ENCODE assay signal across 8 cellular contexts in genomic region chr22:40345271-40345670, GRCh38. TPM values are rescaled to one million over a fixed set of nuclear protein-coding genes. Genes with fewer than 3 reads are reported as not detected.
A peak's percentile ranks its signal among the peaks of the same experiment; 100 is the strongest.
DNase-seq lines count a peak whose midpoint lies in the region; ATAC-seq, FAIRE-seq and TF ChIP-seq lines count a peak whose summit lies in the region.

No MANE protein-coding gene starts in this region.

- H3K27ac ChIP-seq in A549: peak overlapping the region; percentile 87 to 97
- peak overlapping the region; percentile 92 for H3K27ac ChIP-seq in HEK293 (ENCODE audit: extremely low read depth, low read depth, low read length)
- H3K27ac ChIP-seq in hepatocyte: peak overlapping the region; percentile 94
- H3K27ac ChIP-seq in subcutaneous abdominal adipose tissue (ENCODE audit: low read depth, low read length): no peak overlapping the region

- H4K20me1 ChIP-seq in hepatocyte (ENCODE audit: insufficient read depth, poor library complexity, severe bottlenecking): peaks cover 9% of the 10 kb centered on the region

- H3K36me3 ChIP-seq in HEK293 (ENCODE audit: control insufficient read depth in 2 of 2, insufficient read depth in 1 of 2, low read length in 2 of 2): peaks cover 13 to 22% of the 10 kb centered on the region in 2 experiments
- no peaks in the 10 kb centered on the region for H3K36me3 ChIP-seq in hepatocyte (replicated peaks; ENCODE audit: insufficient read depth, low read depth)
- peaks cover 3 to 10% (median 4%) of the 10 kb centered on the region in 5 donors for H3K36me3 ChIP-seq in subcutaneous abdominal adipose tissue (ENCODE audit: control insufficient read depth in 5 of 5, insufficient read depth in 5 of 5, low read length in 5 of 5)

- DNase-seq in A549 (ENCODE audit: low read depth in 1 of 2, low spot score in 1 of 2) (no peak), hepatocyte (ENCODE audit: low spot score) (peak; percentile 34), NCI-H446 (lab: John Stamatoyannopoulos, UW) (no peak)
- DNase-seq in activated CD4-positive, alpha-beta memory T cell treated with anti-CD3 and anti-CD28 coated beads for 36 hours: peak; percentile 70

- H3K27ac Mint-ChIP-seq in activated CD4-positive, alpha-beta memory T cell treated with anti-CD3 and anti-CD28 coated beads for 36 hours: peak overlapping the region; percentile 100

- CTCF ChIA-PET in A549 (lab: Yijun Ruan, JAX) (interaction anchor here (0.6 kb wide), 1 partner anchor 219 kb away, joined by 3 read pairs; no protein-coding TSS in a partner anchor), HEK293 (lab: Yijun Ruan, JAX) (interaction anchor here (0.6 to 1.1 kb wide), 3 partner anchors 22 to 302 kb away, joined by 3 to 4 read pairs (median 3); no protein-coding TSS in a partner anchor)
- CTCF ChIA-PET in activated CD4-positive, alpha-beta memory T cell treated with anti-CD3 and anti-CD28 coated beads for 36 hours (lab: Charles Lee): interaction anchor here (1.3 to 5.2 kb wide), 6 partner anchors 11 to 300 kb away, joined by 4 to 61 read pairs (median 20); no protein-coding TSS in a partner anchor

- no peaks in the 10 kb centered on the region for H3K9me3 Mint-ChIP-seq in activated CD4-positive, alpha-beta memory T cell treated with anti-CD3 and anti-CD28 coated beads for 36 hours

- H3K9me2 ChIP-seq in hepatocyte (replicated peaks; ENCODE audit: insufficient read depth): no peaks in the 10 kb centered on the region

- TF ChIP-seq CTCF in A549 (IDR thresholded peaks at IDR 0.05): no peak
- no peak for TF ChIP-seq CTCF in HEK293 (tag by site-specific recombination; IDR thresholded peaks at IDR 0.05)
- TF ChIP-seq CTCF in hepatocyte (IDR thresholded peaks at IDR 0.05; ENCODE audit: poor library complexity): no peak

- ATAC-seq in A549: no peak
- no peak for ATAC-seq in HG02642 (IDR thresholded peaks at IDR 0.05; ENCODE audit: poor library complexity, unreplicated experiment)
- no peak for ATAC-seq in GM19452 (IDR thresholded peaks at IDR 0.05; ENCODE audit: unreplicated experiment)

- FAIRE-seq in A549 (lab: Jason Lieb, UNC): no peak

- H3K36me3 Mint-ChIP-seq in activated CD4-positive, alpha-beta memory T cell treated with anti-CD3 and anti-CD28 coated beads for 36 hours: peaks cover 26% of the 10 kb centered on the region

- H3K4me1 Mint-ChIP-seq in activated CD4-positive, alpha-beta memory T cell treated with anti-CD3 and anti-CD28 coated beads for 36 hours (ENCODE audit: low read depth): peaks cover 50% of the 10 kb centered on the region

- no peaks in the 10 kb centered on the region for H3K9me3 ChIP-seq in A549
- H3K9me3 ChIP-seq in HEK293 (ENCODE audit: control insufficient read depth, insufficient read depth, low read depth, low read length): no peaks in the 10 kb centered on the region
- H3K9me3 ChIP-seq in hepatocyte (ENCODE audit: low read depth): no peaks in the 10 kb centered on the region
- H3K9me3 ChIP-seq in subcutaneous abdominal adipose tissue (ENCODE audit: control insufficient read depth in 5 of 5, low read length in 5 of 5): no peaks in the 10 kb centered on the region

- POLR2A ChIA-PET in A549 (lab: Yijun Ruan, JAX): interaction anchor here (0.7 to 5.0 kb wide), 3 partner anchors 167 to 301 kb away, joined by 5 to 31 read pairs (median 8); no protein-coding TSS in a partner anchor
- POLR2A ChIA-PET in HEK293 (lab: Yijun Ruan, JAX): interaction anchor here (0.6 to 2.7 kb wide), 14 partner anchors 18 to 309 kb away, joined by 3 to 31 read pairs (median 6); partner anchors contain the start of genes SGSM3 and TNRC6B
- POLR2A ChIA-PET in activated CD4-positive, alpha-beta memory T cell treated with anti-CD3 and anti-CD28 coated beads for 36 hours (lab: Charles Lee): interaction anchor here (1.0 to 3.1 kb wide), 7 partner anchors 9 to 301 kb away, joined by 4 to 32 read pairs (median 5); partner anchors contain the start of gene TNRC6B

- peak overlapping the region; percentile 99 for H3K4me3 Mint-ChIP-seq in activated CD4-positive, alpha-beta memory T cell treated with anti-CD3 and anti-CD28 coated beads for 36 hours

- H3K4me1 ChIP-seq in A549 (peaks cover 20% of the 10 kb centered on the region), HEK293 (ENCODE audit: control insufficient read depth, insufficient read depth, low read length) (peaks cover 5% of the 10 kb centered on the region; the same call in 1 of the 2 replicates), hepatocyte (ENCODE audit: insufficient read depth) (peaks cover 13% of the 10 kb centered on the region), subcutaneous abdominal adipose tissue (ENCODE audit: control insufficient read depth in 5 of 5, insufficient read depth in 5 of 5, low read length in 5 of 5) (peaks cover 2 to 26% (median 23%) of the 10 kb centered on the region in 5 donors)

- H3K27me3 Mint-ChIP-seq in activated CD4-positive, alpha-beta memory T cell treated with anti-CD3 and anti-CD28 coated beads for 36 hours: no peaks in the 10 kb centered on the region

- peaks cover 38% of the 10 kb centered on the region for H3K79me2 ChIP-seq in hepatocyte

- WGBS in A549 (ENCODE audit: missing lambda C conversion rate): 92% methylated on average over 6 of the region's 6 CpGs
- WGBS in hepatocyte (ENCODE audit: low lambda C conversion rate, missing lambda C conversion rate): 84% methylated on average over 5 of the region's 6 CpGs

- H3K27me3 ChIP-seq in hepatocyte (no peaks in the 10 kb centered on the region), subcutaneous abdominal adipose tissue (ENCODE audit: control insufficient read depth in 5 of 5, insufficient read depth in 4 of 5, low read length in 5 of 5) (no peaks in the 10 kb centered on the region)

- intact Hi-C loops in activated CD4-positive, alpha-beta memory T cell treated with anti-CD3 and anti-CD28 coated beads for 36 hours (cut with micrococcal nuclease): loop anchor here (5.0 to 10.0 kb wide), 3 partner anchors 148 to 410 kb away; no protein-coding TSS in a partner anchor

- no peak overlapping the region for H3K9ac ChIP-seq in subcutaneous abdominal adipose tissue (ENCODE audit: low read length in 5 of 5)

- H3K4me3 ChIP-seq in A549: peak overlapping the region; percentile 72
- H3K4me3 ChIP-seq in HEK293 (ENCODE audit: low read depth, low read length): peak overlapping the region; percentile 92
- peak overlapping the region; percentile 92 for H3K4me3 ChIP-seq in hepatocyte
- peak overlapping the region in 3 of 5 donors; percentile 93 to 97 (median 96) for H3K4me3 ChIP-seq in subcutaneous abdominal adipose tissue (ENCODE audit: low read depth in 1 of 5, low read length in 5 of 5)

- TF ChIP-seq RAD21 in A549 (conservative IDR thresholded peaks at IDR 0.05 in 1 of 2, IDR thresholded peaks at IDR 0.05 in 1 of 2): no peak

- TF ChIP-seq EP300 in A549 (IDR thresholded peaks at IDR 0.05): no peak

- H3K4me2 ChIP-seq in A549 (peak overlapping the region; percentile 82), hepatocyte (peak overlapping the region; percentile 91)

- no peak for TF ChIP-seq POLR2A in A549 (IDR thresholded peaks at IDR 0.05; ENCODE audit: low read length)

- peak overlapping the region; percentile 83 for H2AFZ ChIP-seq in hepatocyte

TF ChIP-seq in A549, 52 proteins besides CTCF, POLR2A, EP300 and RAD21 (continues in another document):
- no peak for TF ChIP-seq ATOH8 (CRISPR knock-in tag; IDR thresholded peaks at IDR 0.05; ENCODE audit: low read depth)
- TF ChIP-seq RNF2 (IDR thresholded peaks at IDR 0.05; ENCODE audit: borderline replicate concordance, low read depth): no peak
- no peak for TF ChIP-seq ZSCAN20 (CRISPR knock-in tag; IDR thresholded peaks at IDR 0.05)
- no peak for TF ChIP-seq EHF (CRISPR knock-in tag; IDR thresholded peaks at IDR 0.05)
- no peak for TF ChIP-seq CEBPB (IDR thresholded peaks at IDR 0.05)
- no peak for TF ChIP-seq TFCP2L1 (CRISPR knock-in tag; IDR thresholded peaks at IDR 0.05)

TF ChIP-seq in HEK293, 187 proteins besides CTCF, POLR2A, EP300 and RAD21:
- TF ChIP-seq ZNF121 (tag by site-specific recombination; IDR thresholded peaks at IDR 0.05) (0 out of 2 replicates have a peak, but pooled peaks have one; percentile 15), ZNF140 (tag by site-specific recombination; IDR thresholded peaks at IDR 0.05) (no peak)

RNA-seq across cellular contexts. Expression of gene ADSL, which starts 1.0 kb away (rescaled TPM):
- polyA plus RNA-seq in A549 (2011; rRNA removed) (126 TPM in 2 replicates), A549 (2017; fragmentation: RNase III; extraction: RNeasy Plus Mini Kit Qiagen cat#74134 plus additional on column Dnase treatment) (85.6 to 105 TPM (median 87.6 TPM) in 3 replicates), hepatocyte (54.8 and 66.1 TPM in 2 replicates)
- polyA plus RNA-seq in A549 (2012; cell fraction: cytosol; rRNA removed): 117 and 119 TPM in 2 replicates
- 113 and 136 TPM in 2 replicates for polyA plus RNA-seq in A549 (2012; cell fraction: nucleus; rRNA removed)
- 113 and 114 TPM in 2 replicates for polyA minus RNA-seq in A549 (2011; rRNA and poly(A)+ RNA removed)
- total RNA-seq in activated CD4-positive, alpha-beta memory T cell treated with anti-CD3 and anti-CD28 coated beads for 36 hours: 100 to 1,000 TPM; 143 to 146 TPM
- 81.8 and 89.6 TPM in 2 replicates for total RNA-seq in hepatocyte

RNA-seq across cellular contexts. Expression of gene SGSM3, which starts 25.1 kb away (rescaled TPM):
- 18.6 and 20.4 TPM in 2 replicates for polyA plus RNA-seq in A549 (2011; rRNA removed)
- polyA plus RNA-seq in A549 (2012; cell fraction: cytosol; rRNA removed): 23.1 and 27.4 TPM in 2 replicates
- 185 and 253 TPM in 2 replicates for polyA plus RNA-seq in A549 (2012; cell fraction: nucleus; rRNA removed)
- 22.0 to 24.8 TPM (median 24.7 TPM) in 3 replicates for polyA plus RNA-seq in A549 (2017; fragmentation: RNase III; extraction: RNeasy Plus Mini Kit Qiagen cat#74134 plus additional on column Dnase treatment)
- 15.0 and 19.7 TPM in 2 replicates for polyA minus RNA-seq in A549 (2011; rRNA and poly(A)+ RNA removed)
- total RNA-seq in activated CD4-positive, alpha-beta memory T cell treated with anti-CD3 and anti-CD28 coated beads for 36 hours: 10 to 100 TPM; 53.2 to 55.4 TPM
- total RNA-seq in hepatocyte: 59.4 and 60.4 TPM in 2 replicates
- 111 and 126 TPM in 2 replicates for polyA plus RNA-seq in hepatocyte

Comparison
In these comparisons a context has a peak if more than half of its experiments do, and no peak if none do; other contexts are left out.
1. DNase-seq: peak in activated CD4-positive, alpha-beta memory T cell treated with anti-CD3 and anti-CD28 coated beads for 36 hours (single experiment) and hepatocyte (single experiment); none in A549 (0 of 2) and NCI-H446 (0 of 2).
2. Peak in every context shown above with its lines, with median percentiles within 50 percentile points of each other: H3K4me3 ChIP-seq.